Comparison of ENCODE assay signal across 8 cellular contexts in genomic region chr5:66143473-66144073, GRCh38. TPM values are rescaled to one million over a fixed set of nuclear protein-coding genes. Genes with fewer than 3 reads are reported as not detected.
DNase-seq lines count a peak whose midpoint lies in the region; ATAC-seq and TF ChIP-seq lines count a peak whose summit lies in the region.

No MANE protein-coding gene starts in this region.

- peaks cover 0 to 4% (median 0%) of the 10 kb centered on the region in 8 donors for H3K9me3 Mint-ChIP-seq in CD4-positive, alpha-beta memory T cell

- WGBS in HUES64: 34% methylated on average over 16 of the region's 16 CpGs
- 22 to 23% methylated on average over 16 of the region's 16 CpGs for WGBS in lower leg skin, 2 donors

- peaks cover 0 to 17% of the 10 kb centered on the region in 2 donors for H3K36me3 Mint-ChIP-seq in CD4-positive, alpha-beta memory T cell

- no peaks in the 10 kb centered on the region for H3K27me3 ChIP-seq in CD4-positive, alpha-beta memory T cell (ENCODE audit: insufficient read depth, low read length)
- no peaks in the 10 kb centered on the region for H3K27me3 ChIP-seq in HUES64 (ENCODE audit: insufficient read depth, low read length)
- no peaks in the 10 kb centered on the region for H3K27me3 ChIP-seq in brain microvascular endothelial cell (replicated peaks)
- no peaks in the 10 kb centered on the region for H3K27me3 ChIP-seq in upper lobe of right lung

- no peaks in the 10 kb centered on the region for H3K9me3 ChIP-seq in CD4-positive, alpha-beta memory T cell (ENCODE audit: control insufficient read depth in 1 of 2, low read length in 2 of 2)
- no peaks in the 10 kb centered on the region for H3K9me3 ChIP-seq in HUES64 (ENCODE audit: insufficient read depth, low read depth, low read length)
- no peaks in the 10 kb centered on the region for H3K9me3 ChIP-seq in upper lobe of right lung

- peaks cover 23 to 46% (median 30%) of the 10 kb centered on the region in 4 donors for H3K4me1 Mint-ChIP-seq in CD4-positive, alpha-beta memory T cell

- H3K27me3 Mint-ChIP-seq in CD4-positive, alpha-beta memory T cell: peaks cover 0 to 2% of the 10 kb centered on the region in 2 donors

- CTCF ChIA-PET in CD4-positive, alpha-beta memory T cell (lab: Charles Lee; ENCODE audit: partially characterized antibody): interaction anchor here (0.9 to 1.1 kb wide), 3 partner anchors 217 to 398 kb away, joined by 3 read pairs; partner anchors contain the start of gene ERBIN

- DNase-seq in CD4-positive, alpha-beta memory T cell: peak in 1 of 5 donors; percentile 4
- DNase-seq in brain microvascular endothelial cell (no peak), lower leg skin (ENCODE audit: low spot score in 2 of 2) (no peak), upper lobe of right lung (no peak), ecto neural progenitor cell (ENCODE audit: low spot score) (no peak), ureter (ENCODE audit: low spot score) (no peak)

- peak overlapping the region; percentile 100 for H3K27ac Mint-ChIP-seq in CD4-positive, alpha-beta memory T cell

- intact Hi-C loops in CD4-positive, alpha-beta memory T cell (cut with micrococcal nuclease): loop anchor here (1.0 to 10.0 kb wide), 10 partner anchors 28 to 1375 kb away; partner anchors contain the start of genes CENPK, CWC27, PPWD1 and SHLD3
- intact Hi-C loops in lower leg skin (cut with DNase I; ENCODE audit: low total_unique reads): loop anchor here (5.0 kb wide), 1 partner anchor 216 kb away; the partner anchor contains the start of gene ERBIN
- intact Hi-C loops in upper lobe of right lung (cut with DNase I): no loop called here

- peak overlapping the region; percentile 98 to 100 (median 99) for H3K4me3 Mint-ChIP-seq in CD4-positive, alpha-beta memory T cell

- TF ChIP-seq POLR2A in lower leg skin (IDR thresholded peaks at IDR 0.05): no peak

- H3K4me1 ChIP-seq in CD4-positive, alpha-beta memory T cell (ENCODE audit: insufficient read depth, low read length): peaks cover 48% of the 10 kb centered on the region
- H3K4me1 ChIP-seq in HUES64 (ENCODE audit: insufficient read depth, low read length) (peaks cover 13% of the 10 kb centered on the region; the same call in 1 of the 2 replicates), upper lobe of right lung (peaks cover 32% of the 10 kb centered on the region)

- ATAC-seq in GM21390 (IDR thresholded peaks at IDR 0.05; ENCODE audit: unreplicated experiment): peak; percentile 32
- ATAC-seq in upper lobe of right lung: no peak

- peak overlapping the region; percentile 99 for H3K27ac ChIP-seq in CD4-positive, alpha-beta memory T cell (ENCODE audit: low read depth, low read length)
- H3K27ac ChIP-seq in HUES64 (ENCODE audit: low read depth, low read length) (peak overlapping the region; percentile 100), brain microvascular endothelial cell (peak overlapping the region; percentile 99), upper lobe of right lung (peak overlapping the region; percentile 99)

- peak overlapping the region; percentile 94 to 96 for H3K4me3 ChIP-seq in CD4-positive, alpha-beta memory T cell (ENCODE audit: low read length in 2 of 2)
- H3K4me3 ChIP-seq in HUES64 (ENCODE audit: low read length) (peak overlapping the region; percentile 94), brain microvascular endothelial cell (ENCODE audit: low read depth, low read length) (peak overlapping the region; percentile 92), lower leg skin (ENCODE audit: low read depth, poor library complexity, severe bottlenecking) (peak overlapping the region; percentile 53), upper lobe of right lung (peak overlapping the region; percentile 87)

- H3K9ac ChIP-seq in HUES64 (ENCODE audit: low read depth, low read length): peak overlapping the region; percentile 98

- TF ChIP-seq CTCF in brain microvascular endothelial cell (IDR thresholded peaks at IDR 0.05; ENCODE audit: low read depth, low read length, missing control alignments): no peak
- no peak for TF ChIP-seq CTCF in lower leg skin (IDR thresholded peaks at IDR 0.05)
- TF ChIP-seq CTCF in upper lobe of right lung (IDR thresholded peaks at IDR 0.05): no peak

- POLR2A ChIA-PET in CD4-positive, alpha-beta memory T cell (lab: Charles Lee; ENCODE audit: partially characterized antibody): interaction anchor here (1.0 to 2.6 kb wide), 17 partner anchors 10 to 581 kb away, joined by 3 to 31 read pairs (median 6); partner anchors contain the start of genes CENPK, ERBIN, NLN and PPWD1

- no peaks in the 10 kb centered on the region for H3K36me3 ChIP-seq in CD4-positive, alpha-beta memory T cell (ENCODE audit: insufficient read depth, low read length)
- H3K36me3 ChIP-seq in HUES64 (ENCODE audit: insufficient read depth, low read length) (peaks cover under 1% of the 10 kb centered on the region; the same call in 1 of the 2 replicates), brain microvascular endothelial cell (replicated peaks) (no peaks in the 10 kb centered on the region), upper lobe of right lung (no peaks in the 10 kb centered on the region)

- in situ Hi-C loops in brain microvascular endothelial cell (cut with HindIII; ENCODE audit: low pct_ligation_motif_present, low sequenced_read_pairs): no loop called here

RNA-seq across cellular contexts. Expression of gene SREK1, which starts 0.5 kb away (rescaled TPM):
- total RNA-seq in CD4-positive, alpha-beta memory T cell: 10 to 100 TPM; 71.0 to 73.7 TPM
- 10 to 100 TPM; 14.3 to 26.0 TPM for polyA plus RNA-seq in CD4-positive, alpha-beta memory T cell
- 32.3 TPM for polyA plus RNA-seq in HUES64 (2013, experiment 1 of 2)
- 31.6 TPM for polyA plus RNA-seq in HUES64 (2013, experiment 2 of 2)
- total RNA-seq in lower leg skin (10 to 100 TPM; 33.2 to 86.4 (median 52.7) TPM), upper lobe of right lung (65.9 TPM), ureter (98.0 TPM)
